ENCODE assay signal across 9 cellular contexts in genomic region chrX:12947545-12948235, GRCh38. TPM values are rescaled to one million over a fixed set of nuclear protein-coding genes. Genes with fewer than 3 reads are reported as not detected.
DNase-seq lines count a peak whose midpoint lies in the region; ATAC-seq and TF ChIP-seq lines count a peak whose summit lies in the region.
"Had no signal": no experiment of that assay in that cellular context is flagged by ENCODE, and none has a peak within 500 bp of the region (broad histone marks: within the 10 kb centered on the region; RNA-seq: fewer than 3 reads in every experiment).

No MANE protein-coding gene starts in this region.

- intact Hi-C loops in heart left ventricle (cut with DNase I) (loop anchor here in 5 of 10 donors (1.0 to 10.0 kb wide), 6 partner anchors 539 to 705 kb away; partner anchors contain the start of gene TCEANC (in 1 of the 5)), Right ventricle myocardium superior (cut with DNase I) (no loop called here), upper lobe of right lung (cut with DNase I) (no loop called here)

- H3K4me1 ChIP-seq in heart left ventricle (peaks cover 0 to 55% (median 14%) of the 10 kb centered on the region in 12 donors), upper lobe of right lung (peaks cover 21% of the 10 kb centered on the region)

- H3K9me3 Mint-ChIP-seq in immature natural killer cell = no peaks in the 10 kb centered on the region

- no peaks in the 10 kb centered on the region for H3K9me3 ChIP-seq in heart left ventricle
- H3K9me3 ChIP-seq in upper lobe of right lung = no peaks in the 10 kb centered on the region
- H3K9me3 ChIP-seq in WERI-Rb-1 (ENCODE audit: severe bottlenecking) = no peaks in the 10 kb centered on the region

- no peaks in the 10 kb centered on the region for H3K36me3 Mint-ChIP-seq in immature natural killer cell

- H3K4me3 Mint-ChIP-seq in immature natural killer cell = peak overlapping the region in 1 of 5 donors; percentile 46

- H3K27me3 ChIP-seq in heart left ventricle (peaks cover 0 to 9% (median 0%) of the 10 kb centered on the region in 9 donors), upper lobe of right lung (no peaks in the 10 kb centered on the region), H7 (ENCODE audit: control insufficient read depth, insufficient read depth, low read length) (no peaks in the 10 kb centered on the region), WERI-Rb-1 (ENCODE audit: insufficient read depth, low read depth, severe bottlenecking) (no peaks in the 10 kb centered on the region)

- H3K36me3 ChIP-seq in heart left ventricle (no peaks in the 10 kb centered on the region), upper lobe of right lung (no peaks in the 10 kb centered on the region), H7 (replicated peaks; ENCODE audit: control insufficient read depth, insufficient read depth, low read length) (no peaks in the 10 kb centered on the region), WERI-Rb-1 (no peaks in the 10 kb centered on the region)

- TF ChIP-seq POLR2A in heart left ventricle (IDR thresholded peaks at IDR 0.05) = no peak

- H3K27ac ChIP-seq in heart left ventricle = peak overlapping the region in 7 of 12 donors; percentile 32 to 77 (median 63)
- peak overlapping the region; percentile 55 for H3K27ac ChIP-seq in upper lobe of right lung
- no peak overlapping the region for H3K27ac ChIP-seq in WERI-Rb-1
- H3K27ac ChIP-seq: SK-N-MC had no signal

- 65 to 88% (median 74%) methylated on average over 5 of the region's 5 CpGs for WGBS in heart left ventricle, 4 donors

- H3K27ac Mint-ChIP-seq in immature natural killer cell = peak overlapping the region; percentile 95 to 98 (median 97)

- ATAC-seq in heart left ventricle = no peak
- ATAC-seq in Right ventricle myocardium superior (ENCODE audit: poor library complexity) = no peak
- ATAC-seq in upper lobe of right lung = no peak

- peaks cover 57 to 66% of the 10 kb centered on the region in 2 donors for H3K4me1 Mint-ChIP-seq in immature natural killer cell

- H3K4me3 ChIP-seq in heart left ventricle (no peak overlapping the region), upper lobe of right lung (no peak overlapping the region), H7 (ENCODE audit: insufficient read depth, low read depth, low read length) (no peak overlapping the region), WERI-Rb-1 (ENCODE audit: low read depth, low read length) (no peak overlapping the region)
- H3K4me3 ChIP-seq: SK-N-MC had no signal

- peaks cover 8 to 19% (median 13%) of the 10 kb centered on the region in 3 donors for H3K27me3 Mint-ChIP-seq in immature natural killer cell (ENCODE audit: low read depth in 3 of 3)

- TF ChIP-seq CTCF in heart left ventricle (IDR thresholded peaks at IDR 0.05) (no peak), upper lobe of right lung (IDR thresholded peaks at IDR 0.05) (no peak), WERI-Rb-1 (IDR thresholded peaks at IDR 0.05; ENCODE audit: low read depth, low read length) (no peak)

- DNase-seq in heart left ventricle = no peak
- DNase-seq in Right ventricle myocardium superior = no peak
- DNase-seq in SHP77 treated with DMSO at 0.1 percent for 48 hours (lab: John Stamatoyannopoulos, UW) = peak; percentile 29
- no peak for DNase-seq in immature natural killer cell
- DNase-seq in upper lobe of right lung = no peak
- no peak for DNase-seq in H7
- DNase-seq in activated CD4-positive, CD25-positive, alpha-beta regulatory T cell (lab: John Stamatoyannopoulos, UW) = no peak
- DNase-seq in WERI-Rb-1 = no peak

RNA-seq across cellular contexts. Expression of gene TMSB4X, which starts 27.2 kb away (rescaled TPM):
- total RNA-seq in heart left ventricle (1,000 to 10,000 TPM in 4 of 9 donors, 100 to 1,000 TPM in 5; 689 to 3,543 (median 935) TPM), Right ventricle myocardium superior (875 TPM), upper lobe of right lung (4,663 TPM)
- polyA plus RNA-seq in heart left ventricle (1,000 to 10,000 TPM; 1,893 to 1,976 TPM), immature natural killer cell (over 10,000 TPM; 26,219 to 39,735 (median 28,691) TPM)
- 11,693 and 13,183 TPM in 2 replicates for total RNA-seq in H7 (2014; rRNA removed; shearing (Covaris generic))

RNA-seq across cellular contexts. Expression of gene TLR8, which starts 41.3 kb away (rescaled TPM):
- total RNA-seq in heart left ventricle (1 to 10 TPM in 3 of 9 donors, under 1 TPM in 6; 0.19 to 9.7 (median 0.58) TPM), Right ventricle myocardium superior (1.1 TPM), upper lobe of right lung (17.8 TPM)
- polyA plus RNA-seq in heart left ventricle (under 1 TPM; 0.04 to 0.35 TPM), immature natural killer cell (1 to 10 TPM in 1 of 3 donors, under 1 TPM in 2; 0.04 to 3.6 (median 0.68) TPM)
- total RNA-seq in H7 (2014; rRNA removed; shearing (Covaris generic)) = not detected in 2 replicates
